In the genomic region with DNA sequence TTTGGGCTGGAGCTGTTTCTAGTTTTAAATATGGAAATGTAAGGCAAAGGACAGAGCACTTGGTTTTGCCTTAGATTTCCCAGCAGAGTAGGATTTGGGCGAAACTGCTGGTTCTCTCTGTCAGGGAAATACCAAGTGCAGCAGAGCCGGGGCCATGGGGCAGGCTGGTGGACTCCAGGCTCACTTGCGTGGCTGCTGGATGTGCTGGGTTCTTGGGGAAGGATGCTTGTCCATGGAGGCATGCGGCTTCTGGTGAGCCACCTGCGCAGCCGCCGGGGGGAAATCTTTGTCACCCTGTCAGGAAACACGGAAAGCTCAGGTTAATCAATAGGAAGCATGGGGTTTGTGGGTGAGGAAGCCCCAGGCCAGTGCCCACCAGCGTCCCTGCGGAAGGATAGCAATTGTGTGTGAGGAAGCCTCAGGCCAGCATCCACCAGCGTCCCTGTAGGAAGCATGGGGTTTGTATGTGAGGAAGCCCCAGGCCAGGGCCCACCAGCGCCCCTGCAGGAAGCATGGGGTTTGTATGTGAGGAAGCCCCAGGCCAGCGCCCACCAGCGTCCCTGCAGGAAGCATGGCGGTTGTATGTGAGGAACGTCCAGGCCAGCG, we compare ENCODE assay signal across 29 cellular contexts.
"Had no signal": no experiment of that assay in that cellular context is flagged by ENCODE, and none has a peak within 500 bp of the region (broad histone marks: within the 10 kb centered on the region; RNA-seq: fewer than 3 reads in every experiment).

No MANE protein-coding gene starts in this region.

- H3K27me3 Mint-ChIP-seq: activated B cell treated with CpG ODN at 0.5 μM for 24 hours; activated CD4-positive, alpha-beta T cell treated with anti-CD3 and anti-CD28 coated beads for 36 hours; activated naive CD8-positive, alpha-beta T cell treated with anti-CD3 and anti-CD28 coated beads, Interleukin-2, amount 50 U/mL, for 24 hours; naive thymus-derived CD8-positive, alpha-beta T cell; stimulated activated naive CD8-positive, alpha-beta T cell treated with anti-CD3 and anti-CD28 coated beads, Interleukin-15, Interleukin-2, amounts not matched to agents 100 ng/mL and 50 ng/mL, for 24 hours had no signal

- H3K9me3 Mint-ChIP-seq: stimulated activated naive CD8-positive, alpha-beta T cell treated with anti-CD3 and anti-CD28 coated beads, Interleukin-15, Interleukin-2, amounts not matched to agents 100 ng/mL and 50 ng/mL, for 24 hours had no signal

- H3K4me1 ChIP-seq: body of pancreas, esophagus muscularis mucosa, pancreas, psoas muscle, right atrium auricular region, thyroid gland, upper lobe of right lung had no signal

- H3K4me3 Mint-ChIP-seq: activated B cell treated with CpG ODN at 0.5 μM for 24 hours; activated CD4-positive, alpha-beta T cell treated with anti-CD3 and anti-CD28 coated beads for 36 hours; activated naive CD8-positive, alpha-beta T cell treated with anti-CD3 and anti-CD28 coated beads, Interleukin-2, amount 50 U/mL, for 24 hours; activated T-cell treated with anti-CD3 and anti-CD28 coated beads, Interleukin-2, amount 50 U/mL, for 72 hours; mesothelial cell of epicardium; naive thymus-derived CD8-positive, alpha-beta T cell; stimulated activated naive CD8-positive, alpha-beta T cell treated with anti-CD3 and anti-CD28 coated beads, Interleukin-15, Interleukin-2, amounts not matched to agents 100 ng/mL and 50 ng/mL, for 24 hours had no signal

- H3K27me3 ChIP-seq: body of pancreas, esophagus muscularis mucosa, neutrophil, pancreas, right atrium auricular region, spleen, thyroid gland, upper lobe of right lung had no signal

- H3K27ac Mint-ChIP-seq: activated B cell treated with CpG ODN at 0.5 μM for 24 hours; activated CD4-positive, alpha-beta T cell treated with anti-CD3 and anti-CD28 coated beads for 36 hours; activated naive CD8-positive, alpha-beta T cell treated with anti-CD3 and anti-CD28 coated beads, Interleukin-2, amount 50 U/mL, for 24 hours; activated T-cell treated with anti-CD3 and anti-CD28 coated beads, Interleukin-2, amount 50 U/mL, for 72 hours; mesothelial cell of epicardium; stimulated activated naive CD8-positive, alpha-beta T cell treated with anti-CD3 and anti-CD28 coated beads, Interleukin-15, Interleukin-2, amounts not matched to agents 100 ng/mL and 50 ng/mL, for 24 hours had no signal

- DNase-seq: activated B cell treated with CpG ODN at 0.5 μM for 24 hours; activated CD4-positive, alpha-beta T cell treated with anti-CD3 and anti-CD28 coated beads for 36 hours; activated CD4-positive, alpha-beta T cell treated with anti-CD3 and anti-CD28 coated beads, Interleukin-2, amount 50 U/mL, for 48 hours; activated effector memory CD4-positive, alpha-beta T cell treated with Interleukin-2 at 50 U/mL for 16 hours; activated naive CD4-positive, alpha-beta T cell treated with anti-CD3 and anti-CD28 coated beads, Interleukin-2, amount 50 U/mL, for 16 hours; activated naive CD8-positive, alpha-beta T cell treated with anti-CD3 and anti-CD28 coated beads, Interleukin-2, amount 50 U/mL, for 24 hours; activated T-cell treated with anti-CD3 and anti-CD28 coated beads, Interleukin-2, amount 50 U/mL, for 72 hours; anterior cingulate cortex; body of pancreas; dermis blood vessel endothelial cell; effector CD8-positive, alpha-beta T cell; glutamatergic neuron; hippocampal formation; left ventricle myocardium superior; mammary epithelial cell; naive thymus-derived CD8-positive, alpha-beta T cell; pancreas; psoas muscle; spleen; stimulated activated CD4-positive, alpha-beta T cell treated with anti-CD3 and anti-CD28 coated beads, Interleukin-4, amount 100 ng/mL, for 4 hours; substantia nigra; T-helper 1 cell; thyroid gland; upper lobe of right lung had no signal

- H3K4me1 Mint-ChIP-seq: naive thymus-derived CD8-positive, alpha-beta T cell had no signal

- H3K9me3 ChIP-seq: body of pancreas, esophagus muscularis mucosa, neutrophil, pancreas, psoas muscle, right atrium auricular region, thyroid gland, upper lobe of right lung had no signal

- H3K4me3 ChIP-seq: body of pancreas, esophagus muscularis mucosa, pancreas, psoas muscle, right atrium auricular region, spleen, thyroid gland, upper lobe of right lung had no signal

- ATAC-seq: activated CD4-positive, alpha-beta T cell treated with anti-CD3 and anti-CD28 coated beads for 36 hours; activated naive CD8-positive, alpha-beta T cell treated with anti-CD3 and anti-CD28 coated beads, Interleukin-2, amount 50 U/mL, for 24 hours; activated T-cell treated with anti-CD3 and anti-CD28 coated beads, Interleukin-2, amount 50 U/mL, for 72 hours; body of pancreas; left ventricle myocardium superior; naive thymus-derived CD8-positive, alpha-beta T cell; pancreas; psoas muscle; upper lobe of right lung had no signal
